Comparison of ENCODE assay signal across 8 cellular contexts in the genomic region with DNA sequence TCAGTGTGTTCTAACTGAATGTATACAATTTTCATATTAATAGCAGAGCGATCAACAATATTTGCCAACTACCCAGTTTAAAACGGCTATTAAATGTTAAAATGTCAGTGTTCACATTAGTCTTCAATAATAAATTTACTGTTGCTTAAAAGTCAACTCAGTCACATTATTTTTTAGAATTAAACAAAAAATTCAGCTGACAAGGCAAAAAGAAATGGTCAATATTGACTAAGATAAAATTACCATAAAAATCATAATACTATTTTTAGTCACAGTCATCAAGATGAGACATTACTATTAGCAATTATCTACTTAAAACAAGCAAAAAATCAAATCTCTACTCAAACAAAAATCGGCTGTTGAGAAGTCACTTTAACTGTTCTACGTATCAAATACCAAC. TPM values are rescaled to one million over a fixed set of nuclear protein-coding genes. Genes with fewer than 3 reads are reported as not detected.
DNase-seq lines count a peak whose midpoint lies in the region; ATAC-seq, FAIRE-seq and TF ChIP-seq lines count a peak whose summit lies in the region.

No MANE protein-coding gene starts in this region.

- ATAC-seq in GM23338 (no peak), gastroesophageal sphincter (no peak), GM19035 (IDR thresholded peaks at IDR 0.05; ENCODE audit: unreplicated experiment) (no peak)

- H3K9ac ChIP-seq in skeletal muscle satellite cell (ENCODE audit: low read depth, low read length), result peak overlapping the region; percentile 98

- TF ChIP-seq POLR2A in gastroesophageal sphincter (IDR thresholded peaks at IDR 0.05), result no peak

- DNase-seq in GM23338 (ENCODE audit: low spot score) (no peak), WERI-Rb-1 (no peak), medulla oblongata (ENCODE audit: extremely low spot score) (no peak), DMS 273 treated with DMSO at 0.1 percent for 48 hours (lab: John Stamatoyannopoulos, UW) (no peak), GM19239 (ENCODE audit: insufficient read length, low spot score) (no peak)

- H3K4me3 ChIP-seq in GM23338 (peak overlapping the region; percentile 74), WERI-Rb-1 (ENCODE audit: low read depth, low read length) (peak overlapping the region; percentile 77), gastroesophageal sphincter (peak overlapping the region; percentile 85 to 90), skeletal muscle satellite cell (ENCODE audit: low read length) (peak overlapping the region; percentile 80)

- H3K4me3 Mint-ChIP-seq in GM23338, result peak overlapping the region; percentile 86

- peaks cover 15% of the 10 kb centered on the region for H3K4me1 ChIP-seq in GM23338 (ENCODE audit: insufficient read depth)
- H3K4me1 ChIP-seq in gastroesophageal sphincter, result peaks cover 0 to 68% (median 13%) of the 10 kb centered on the region in 3 donors
- H3K4me1 ChIP-seq in skeletal muscle satellite cell (ENCODE audit: control insufficient read depth, insufficient read depth, low read length), result peaks cover 19% of the 10 kb centered on the region

- H3K27me3 Mint-ChIP-seq in GM23338 (ENCODE audit: insufficient read depth, low read depth, poor library complexity), result peaks cover 10% of the 10 kb centered on the region

- H3K4me2 ChIP-seq in GM23338, result peak overlapping the region; percentile 93
- H3K4me2 ChIP-seq in skeletal muscle satellite cell (ENCODE audit: low read length), result peak overlapping the region; percentile 87

- no peaks in the 10 kb centered on the region for H3K9me2 ChIP-seq in GM23338 (ENCODE audit: insufficient read depth)

- H3K4me1 Mint-ChIP-seq in GM23338, result peaks cover 18% of the 10 kb centered on the region

- peak overlapping the region; percentile 99; the same call in 1 of the 2 replicates for H3K27ac Mint-ChIP-seq in GM23338

- H3K9me3 ChIP-seq in WERI-Rb-1 (ENCODE audit: severe bottlenecking) (no peaks in the 10 kb centered on the region), gastroesophageal sphincter (no peaks in the 10 kb centered on the region), skeletal muscle satellite cell (replicated peaks; ENCODE audit: low read length) (no peaks in the 10 kb centered on the region)

- no peak for TF ChIP-seq EP300 in gastroesophageal sphincter (IDR thresholded peaks at IDR 0.05)

- H3K36me3 Mint-ChIP-seq in GM23338 (ENCODE audit: low read depth), result peaks cover 2% of the 10 kb centered on the region; the same call in 1 of the 3 replicates

- TF ChIP-seq CTCF in GM23338 (conservative IDR thresholded peaks at IDR 0.05; ENCODE audit: low read depth in 2 of 2) (no peak), WERI-Rb-1 (IDR thresholded peaks at IDR 0.05; ENCODE audit: low read depth, low read length) (no peak), gastroesophageal sphincter (IDR thresholded peaks at IDR 0.05) (no peak)

- 19 to 29% methylated on average over 4 of the region's 4 CpGs for WGBS in gastroesophageal sphincter (ENCODE audit: low coverage in 1 of 2), 2 donors

- FAIRE-seq in GM19239 (lab: Jason Lieb, UNC), result no peak

- no peaks in the 10 kb centered on the region; the same call in 1 of the 2 replicates for H3F3A ChIP-seq in GM23338 (replicated peaks; ENCODE audit: low read depth)

- H3K79me2 ChIP-seq in GM23338 (replicated peaks; ENCODE audit: insufficient read depth), result peaks cover 69% of the 10 kb centered on the region

- H2AFZ ChIP-seq in GM23338, result no peak overlapping the region

- H3K27ac ChIP-seq in GM23338 (ENCODE audit: low read depth) (no peak overlapping the region), WERI-Rb-1 (no peak overlapping the region), gastroesophageal sphincter (peak overlapping the region in 1 of 4 donors; percentile 96)

- H3K36me3 ChIP-seq in GM23338 (ENCODE audit: insufficient read depth), result no peaks in the 10 kb centered on the region
- H3K36me3 ChIP-seq in WERI-Rb-1, result peaks cover 17% of the 10 kb centered on the region
- peaks cover 0 to 9% of the 10 kb centered on the region in 2 donors for H3K36me3 ChIP-seq in gastroesophageal sphincter
- H3K36me3 ChIP-seq in skeletal muscle satellite cell (ENCODE audit: insufficient read depth, low read length), result peaks cover 8% of the 10 kb centered on the region

- no peaks in the 10 kb centered on the region; the same call in 2 of the 3 replicates for H3K9me3 Mint-ChIP-seq in GM23338

- H3K27me3 ChIP-seq in GM23338 (ENCODE audit: insufficient read depth), result no peaks in the 10 kb centered on the region
- H3K27me3 ChIP-seq in WERI-Rb-1 (ENCODE audit: insufficient read depth, low read depth, severe bottlenecking), result no peaks in the 10 kb centered on the region
- H3K27me3 ChIP-seq in gastroesophageal sphincter, result no peaks in the 10 kb centered on the region
- no peaks in the 10 kb centered on the region for H3K27me3 ChIP-seq in skeletal muscle satellite cell (ENCODE audit: control insufficient read depth, insufficient read depth, low read length)

- peaks cover 37% of the 10 kb centered on the region; the same call in 1 of the 2 replicates for H4K20me1 ChIP-seq in GM23338 (replicated peaks; ENCODE audit: insufficient read depth)

TF ChIP-seq in GM23338, 12 proteins besides CTCF, POLR2A, EP300 and RAD21 (continues in another document):
- no peak for TF ChIP-seq EZH2phosphoT487 (IDR thresholded peaks at IDR 0.05; ENCODE audit: unreplicated experiment)
- no peak for TF ChIP-seq JUNB (IDR thresholded peaks at IDR 0.05; ENCODE audit: unreplicated experiment)
- TF ChIP-seq, protein P1, sequence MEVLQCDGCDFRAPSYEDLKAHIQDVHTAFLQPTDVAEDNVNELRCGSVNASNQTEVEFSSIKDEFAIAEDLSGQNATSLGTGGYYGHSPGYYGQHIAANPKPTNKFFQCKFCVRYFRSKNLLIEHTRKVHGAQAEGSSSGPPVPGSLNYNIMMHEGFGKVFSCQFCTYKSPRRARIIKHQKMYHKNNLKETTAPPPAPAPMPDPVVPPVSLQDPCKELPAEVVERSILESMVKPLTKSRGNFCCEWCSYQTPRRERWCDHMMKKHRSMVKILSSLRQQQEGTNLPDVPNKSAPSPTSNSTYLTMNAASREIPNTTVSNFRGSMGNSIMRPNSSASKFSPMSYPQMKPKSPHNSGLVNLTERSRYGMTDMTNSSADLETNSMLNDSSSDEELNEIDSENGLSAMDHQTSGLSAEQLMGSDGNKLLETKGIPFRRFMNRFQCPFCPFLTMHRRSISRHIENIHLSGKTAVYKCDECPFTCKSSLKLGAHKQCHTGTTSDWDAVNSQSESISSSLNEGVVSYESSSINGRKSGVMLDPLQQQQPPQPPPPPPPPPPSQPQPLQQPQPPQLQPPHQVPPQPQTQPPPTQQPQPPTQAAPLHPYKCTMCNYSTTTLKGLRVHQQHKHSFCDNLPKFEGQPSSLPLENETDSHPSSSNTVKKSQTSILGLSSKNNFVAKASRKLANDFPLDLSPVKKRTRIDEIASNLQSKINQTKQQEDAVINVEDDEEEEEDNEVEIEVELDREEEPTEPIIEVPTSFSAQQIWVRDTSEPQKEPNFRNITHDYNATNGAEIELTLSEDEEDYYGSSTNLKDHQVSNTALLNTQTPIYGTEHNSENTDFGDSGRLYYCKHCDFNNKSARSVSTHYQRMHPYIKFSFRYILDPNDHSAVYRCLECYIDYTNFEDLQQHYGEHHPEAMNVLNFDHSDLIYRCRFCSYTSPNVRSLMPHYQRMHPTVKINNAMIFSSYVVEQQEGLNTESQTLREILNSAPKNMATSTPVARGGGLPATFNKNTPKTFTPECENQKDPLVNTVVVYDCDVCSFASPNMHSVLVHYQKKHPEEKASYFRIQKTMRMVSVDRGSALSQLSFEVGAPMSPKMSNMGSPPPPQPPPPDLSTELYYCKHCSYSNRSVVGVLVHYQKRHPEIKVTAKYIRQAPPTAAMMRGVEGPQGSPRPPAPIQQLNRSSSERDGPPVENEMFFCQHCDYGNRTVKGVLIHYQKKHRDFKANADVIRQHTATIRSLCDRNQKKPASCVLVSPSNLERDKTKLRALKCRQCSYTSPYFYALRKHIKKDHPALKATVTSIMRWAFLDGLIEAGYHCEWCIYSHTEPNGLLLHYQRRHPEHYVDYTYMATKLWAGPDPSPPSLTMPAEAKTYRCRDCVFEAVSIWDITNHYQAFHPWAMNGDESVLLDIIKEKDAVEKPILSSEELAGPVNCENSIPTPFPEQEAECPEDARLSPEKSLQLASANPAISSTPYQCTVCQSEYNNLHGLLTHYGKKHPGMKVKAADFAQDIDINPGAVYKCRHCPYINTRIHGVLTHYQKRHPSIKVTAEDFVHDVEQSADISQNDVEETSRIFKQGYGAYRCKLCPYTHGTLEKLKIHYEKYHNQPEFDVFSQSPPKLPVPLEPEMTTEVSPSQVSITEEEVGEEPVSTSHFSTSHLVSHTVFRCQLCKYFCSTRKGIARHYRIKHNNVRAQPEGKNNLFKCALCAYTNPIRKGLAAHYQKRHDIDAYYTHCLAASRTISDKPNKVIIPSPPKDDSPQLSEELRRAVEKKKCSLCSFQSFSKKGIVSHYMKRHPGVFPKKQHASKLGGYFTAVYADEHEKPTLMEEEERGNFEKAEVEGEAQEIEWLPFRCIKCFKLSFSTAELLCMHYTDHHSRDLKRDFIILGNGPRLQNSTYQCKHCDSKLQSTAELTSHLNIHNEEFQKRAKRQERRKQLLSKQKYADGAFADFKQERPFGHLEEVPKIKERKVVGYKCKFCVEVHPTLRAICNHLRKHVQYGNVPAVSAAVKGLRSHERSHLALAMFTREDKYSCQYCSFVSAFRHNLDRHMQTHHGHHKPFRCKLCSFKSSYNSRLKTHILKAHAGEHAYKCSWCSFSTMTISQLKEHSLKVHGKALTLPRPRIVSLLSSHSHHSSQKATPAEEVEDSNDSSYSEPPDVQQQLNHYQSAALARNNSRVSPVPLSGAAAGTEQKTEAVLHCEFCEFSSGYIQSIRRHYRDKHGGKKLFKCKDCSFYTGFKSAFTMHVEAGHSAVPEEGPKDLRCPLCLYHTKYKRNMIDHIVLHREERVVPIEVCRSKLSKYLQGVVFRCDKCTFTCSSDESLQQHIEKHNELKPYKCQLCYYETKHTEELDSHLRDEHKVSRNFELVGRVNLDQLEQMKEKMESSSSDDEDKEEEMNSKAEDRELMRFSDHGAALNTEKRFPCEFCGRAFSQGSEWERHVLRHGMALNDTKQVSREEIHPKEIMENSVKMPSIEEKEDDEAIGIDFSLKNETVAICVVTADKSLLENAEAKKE (CRISPR knock-in tag; IDR thresholded peaks at IDR 0.05), result no peak
- TF ChIP-seq CREB1 (CRISPR knock-in tag; IDR thresholded peaks at IDR 0.05; ENCODE audit: low read depth), result no peak
- no peak for TF ChIP-seq POLR2AphosphoS5 (IDR thresholded peaks at IDR 0.05; ENCODE audit: low read depth)

RNA-seq across cellular contexts. Expression of a gene that starts 1.5 kb away (rescaled TPM):
- 22.6 and 32.5 TPM in 2 replicates for total RNA-seq in GM23338 (2014; rRNA removed; shearing (Covaris generic))
- polyA plus RNA-seq in GM23338 (2016; fragmentation: Nextera tagmentation; extraction: Ambion mirVana), result 10.4 and 12.3 TPM in 2 replicates
- total RNA-seq in gastroesophageal sphincter, result 10 to 100 TPM; 20.5 to 37.5 (median 26.5) TPM
- total RNA-seq in skeletal muscle satellite cell (2012; rRNA removed), result 23.6 and 23.8 TPM in 2 replicates

RNA-seq across cellular contexts. Expression of a gene that starts 58.0 kb away (rescaled TPM):
- total RNA-seq in GM23338 (2014; rRNA removed; shearing (Covaris generic)), result 34.3 and 35.9 TPM in 2 replicates
- polyA plus RNA-seq in GM23338 (2016; fragmentation: Nextera tagmentation; extraction: Ambion mirVana), result 25.3 and 31.0 TPM in 2 replicates
- 1 to 10 TPM; 1.0 to 4.4 (median 3.0) TPM for total RNA-seq in gastroesophageal sphincter
- total RNA-seq in skeletal muscle satellite cell (2012; rRNA removed), result 2.6 and 6.6 TPM in 2 replicates
